Comparison of ENCODE assay signal across 17 cellular contexts in the genomic region with DNA sequence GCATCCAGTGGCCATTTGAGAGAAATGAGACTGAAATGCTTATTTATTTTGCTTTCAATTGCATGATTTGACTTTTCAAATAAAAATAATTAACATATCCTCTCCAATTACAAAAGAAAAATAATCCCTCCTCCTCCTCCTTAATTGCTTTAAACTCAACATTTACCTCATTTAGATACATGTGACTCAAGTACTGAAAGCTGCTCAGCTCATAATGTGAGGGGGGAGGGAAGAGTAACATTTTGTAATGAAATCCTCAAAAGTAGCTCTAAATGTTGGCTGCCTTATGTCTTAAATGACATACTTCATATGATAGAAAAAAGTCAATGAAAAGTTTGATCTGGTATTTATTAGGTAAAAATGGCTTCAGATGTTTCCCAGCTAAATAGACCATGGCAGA. TPM values are rescaled to one million over a fixed set of nuclear protein-coding genes. Genes with fewer than 3 reads are reported as not detected.
DNase-seq lines count a peak whose midpoint lies in the region; ATAC-seq, FAIRE-seq and TF ChIP-seq lines count a peak whose summit lies in the region.
"Had no signal": no experiment of that assay in that cellular context is flagged by ENCODE, and none has a peak within 500 bp of the region (broad histone marks: within the 10 kb centered on the region; RNA-seq: fewer than 3 reads in every experiment).

No MANE protein-coding gene starts in this region.

- peak; percentile 72 for FAIRE-seq in HTR-8/SVneo (lab: Jason Lieb, UNC)
- FAIRE-seq: G401.6, GM12892, H1 had no signal

- H3K9me3 Mint-ChIP-seq in activated T-cell treated with anti-CD3 and anti-CD28 coated beads, Interleukin-2, amount 50 U/mL, for 72 hours, result no peaks in the 10 kb centered on the region
- H3K9me3 Mint-ChIP-seq in CD14-positive monocyte, result peaks cover 0 to 2% (median 0%) of the 10 kb centered on the region in 7 donors
- H3K9me3 Mint-ChIP-seq: CD8-positive, alpha-beta T cell had no signal

- no peak for TF ChIP-seq CTCF in CD14-positive monocyte (IDR thresholded peaks at IDR 0.05)

- peaks cover 58% of the 10 kb centered on the region for H3K4me1 Mint-ChIP-seq in activated T-cell treated with anti-CD3 and anti-CD28 coated beads, Interleukin-2, amount 50 U/mL, for 72 hours (ENCODE audit: low read depth)
- peaks cover 21% of the 10 kb centered on the region for H3K4me1 Mint-ChIP-seq in CD14-positive monocyte

- H3K27me3 Mint-ChIP-seq in activated T-cell treated with anti-CD3 and anti-CD28 coated beads, Interleukin-2, amount 50 U/mL, for 72 hours (ENCODE audit: low read depth), result peaks cover 7% of the 10 kb centered on the region
- peaks cover 0 to 2% (median 0%) of the 10 kb centered on the region in 3 donors for H3K27me3 Mint-ChIP-seq in CD14-positive monocyte (ENCODE audit: low read depth in 3 of 3)

- DNase-seq in activated T-cell treated with anti-CD3 and anti-CD28 coated beads, Interleukin-2, amount 50 U/mL, for 72 hours, result no peak
- no peak for DNase-seq in activated T-cell treated with anti-CD3 and anti-CD28 coated beads, Interleukin-2, amount 50 U/mL, for 1 hour
- no peak for DNase-seq in HTR-8/SVneo (ENCODE audit: insufficient read length, low spot score)
- peak; percentile 36 for DNase-seq in NCI-H524 treated with DMSO at 0.1 percent for 48 hours (lab: John Stamatoyannopoulos, UW)
- no peak for DNase-seq in CD14-positive monocyte (ENCODE audit: low spot score)
- DNase-seq: C1 segment of cervical spinal cord; Caco-2; CD4-positive, CD25-positive, alpha-beta regulatory T cell; CD8-positive, alpha-beta T cell; DMS153; DND-41; H7; HCEC 1CT had no signal

- H3K4me3 Mint-ChIP-seq in activated T-cell treated with anti-CD3 and anti-CD28 coated beads, Interleukin-2, amount 50 U/mL, for 72 hours, result peak overlapping the region; percentile 39 to 43
- H3K4me3 Mint-ChIP-seq in CD14-positive monocyte, result no peak overlapping the region
- H3K4me3 Mint-ChIP-seq: CD4-positive, CD25-positive, alpha-beta regulatory T cell; CD8-positive, alpha-beta T cell had no signal

- intact Hi-C loops in CD14-positive monocyte (cut with micrococcal nuclease), result no loop called here

- no peaks in the 10 kb centered on the region for H3K36me3 Mint-ChIP-seq in activated T-cell treated with anti-CD3 and anti-CD28 coated beads, Interleukin-2, amount 50 U/mL, for 72 hours (ENCODE audit: insufficient read depth in 2 of 2)
- no peaks in the 10 kb centered on the region for H3K36me3 Mint-ChIP-seq in CD14-positive monocyte
- H3K36me3 Mint-ChIP-seq: CD4-positive, CD25-positive, alpha-beta regulatory T cell; CD8-positive, alpha-beta T cell had no signal

- ATAC-seq in activated T-cell treated with anti-CD3 and anti-CD28 coated beads, Interleukin-2, amount 50 U/mL, for 72 hours (replicated peaks in 1 of 2), result peak; percentile 46 to 52
- no peak for ATAC-seq in HG03571 (IDR thresholded peaks at IDR 0.05; ENCODE audit: unreplicated experiment)
- ATAC-seq: CD8-positive, alpha-beta T cell had no signal

- peak overlapping the region; percentile 21 for H3K27ac Mint-ChIP-seq in activated T-cell treated with anti-CD3 and anti-CD28 coated beads, Interleukin-2, amount 50 U/mL, for 72 hours
- no peak overlapping the region for H3K27ac Mint-ChIP-seq in CD14-positive monocyte
- H3K27ac Mint-ChIP-seq: CD4-positive, CD25-positive, alpha-beta regulatory T cell; CD8-positive, alpha-beta T cell had no signal

RNA-seq across cellular contexts. Expression of a gene that starts 29.0 kb away (rescaled TPM):
- total RNA-seq in activated T-cell treated with anti-CD3 and anti-CD28 coated beads, Interleukin-2, amount 50 U/mL, for 72 hours, result 10 to 100 TPM; 11.3 to 15.1 TPM
- polyA plus RNA-seq in CD14-positive monocyte, result not detected

Comparison
In these comparisons a context has a peak if more than half of its experiments do, and no peak if none do; other contexts are left out.
1. H3K4me3 Mint-ChIP-seq: peak in activated T-cell treated with anti-CD3 and anti-CD28 coated beads, Interleukin-2, amount 50 U/mL, for 72 hours (2 of 2); none in CD14-positive monocyte (0 of 2).